13 cellular contexts compared by ENCODE assay signal in genomic region chr7:45689011-45689796, GRCh38.
DNase-seq lines count a peak whose midpoint lies in the region; ATAC-seq, FAIRE-seq and TF ChIP-seq lines count a peak whose summit lies in the region.
"Had no signal": no experiment of that assay in that cellular context is flagged by ENCODE, and none has a peak within 500 bp of the region (broad histone marks: within the 10 kb centered on the region; RNA-seq: fewer than 3 reads in every experiment).

No MANE protein-coding gene starts in this region.

- DNase-seq in H54 (ENCODE audit: insufficient read length, low spot score), result peak; percentile 92
- DNase-seq in SW480 (ENCODE audit: low spot score), result peak; percentile 84
- DNase-seq in fibroblast of mammary gland (ENCODE audit: low read depth), result peak; percentile 76
- peak; percentile 15 for DNase-seq in renal cortical epithelial cell (ENCODE audit: low read depth)
- DNase-seq: activated CD4-positive, CD25-positive, alpha-beta regulatory T cell; GF-D8; naive B cell had no signal

- FAIRE-seq in H54 (lab: Jason Lieb, UNC), result peak; percentile 70
- FAIRE-seq: frontal cortex had no signal

- no peak overlapping the region for H3K4me3 ChIP-seq in fibroblast of mammary gland (ENCODE audit: control insufficient read depth, low read depth, low read length)
- H3K4me3 ChIP-seq: suprapubic skin had no signal

- no peak for ATAC-seq in GM21619 (IDR thresholded peaks at IDR 0.05; ENCODE audit: unreplicated experiment)
- no peak for ATAC-seq in GM21825 (IDR thresholded peaks at IDR 0.05; ENCODE audit: unreplicated experiment)
- ATAC-seq in HG03460 (IDR thresholded peaks at IDR 0.05; ENCODE audit: unreplicated experiment), result no peak
- ATAC-seq: activated naive CD4-positive, alpha-beta T cell treated with anti-CD3 and anti-CD28 coated beads, Interleukin-2, amount 50 U/mL, for 72 hours had no signal

- no peak for TF ChIP-seq CTCF in fibroblast of mammary gland (conservative IDR thresholded peaks at IDR 0.05; ENCODE audit: control insufficient read depth, insufficient read depth, low read depth, low read length)

- no peak for TF ChIP-seq POLR2A in H54 (IDR thresholded peaks at IDR 0.05; ENCODE audit: low read depth, low read length)

Comparison
In these comparisons a context has a peak if more than half of its experiments do, and no peak if none do; other contexts are left out.
1. DNase-seq: peak in every context shown above with its lines; median percentile 92 in H54; 84 in SW480; 76 in fibroblast of mammary gland; 15 in renal cortical epithelial cell.